9 cellular contexts compared by ENCODE assay signal in genomic region chr13:44068737-44069136, GRCh38.
DNase-seq lines count a peak whose midpoint lies in the region; FAIRE-seq and TF ChIP-seq lines count a peak whose summit lies in the region.
"Had no signal": no experiment of that assay in that cellular context is flagged by ENCODE, and none has a peak within 500 bp of the region (broad histone marks: within the 10 kb centered on the region; RNA-seq: fewer than 3 reads in every experiment).

No MANE protein-coding gene starts in this region.

- peak overlapping the region in 1 of 2 donors; percentile 30 for H3K27ac ChIP-seq in right atrium auricular region
- H3K27ac ChIP-seq: prostate gland, SJCRH30 had no signal

- FAIRE-seq in H54 (lab: Jason Lieb, UNC) = peak; percentile 58

- H3K36me3 ChIP-seq in skeletal muscle satellite cell (ENCODE audit: insufficient read depth, low read length) = no peaks in the 10 kb centered on the region
- H3K36me3 ChIP-seq in right atrium auricular region = no peaks in the 10 kb centered on the region
- H3K36me3 ChIP-seq: prostate gland, SJCRH30 had no signal

- H3K4me3 ChIP-seq in skeletal muscle satellite cell (ENCODE audit: low read length) = no peak overlapping the region
- H3K4me3 ChIP-seq in right atrium auricular region = no peak overlapping the region
- H3K4me3 ChIP-seq: prostate gland, SJCRH30 had no signal

- H3K4me1 ChIP-seq in skeletal muscle satellite cell (ENCODE audit: control insufficient read depth, insufficient read depth, low read length) (peaks cover 9% of the 10 kb centered on the region), right atrium auricular region (no peaks in the 10 kb centered on the region)
- H3K4me1 ChIP-seq: prostate gland, SJCRH30 had no signal

- no peaks in the 10 kb centered on the region for H3K9me3 ChIP-seq in skeletal muscle satellite cell (replicated peaks; ENCODE audit: low read length)
- peaks cover 0 to 9% of the 10 kb centered on the region in 2 donors for H3K9me3 ChIP-seq in right atrium auricular region
- H3K9me3 ChIP-seq: prostate gland, SJCRH30 had no signal

- H3K4me2 ChIP-seq in skeletal muscle satellite cell (ENCODE audit: low read length) = peak overlapping the region; percentile 11

- TF ChIP-seq CTCF in right atrium auricular region (IDR thresholded peaks at IDR 0.05) = no peak

- DNase-seq in H54 (ENCODE audit: insufficient read length, low spot score) = peak; percentile 13
- peak; percentile 77 for DNase-seq in RPMI7951 (ENCODE audit: low read depth)
- DNase-seq in fibroblast of peridontal ligament (ENCODE audit: extremely low read depth) = peak; percentile 41
- DNase-seq in NCI-H2081 treated with DMSO at 0.1 percent for 48 hours (lab: John Stamatoyannopoulos, UW) = no peak
- no peak for DNase-seq in right atrium auricular region (ENCODE audit: low spot score)
- DNase-seq in activated naive CD4-positive, alpha-beta T cell treated with anti-CD3 and anti-CD28 coated beads, Interleukin-2, amount 50 U/mL, for 16 hours = no peak

- H3K27me3 ChIP-seq in skeletal muscle satellite cell (ENCODE audit: control insufficient read depth, insufficient read depth, low read length) (peaks cover 18% of the 10 kb centered on the region), right atrium auricular region (no peaks in the 10 kb centered on the region)
- H3K27me3 ChIP-seq: SJCRH30 had no signal

- H3K9ac ChIP-seq in skeletal muscle satellite cell (ENCODE audit: low read depth, low read length) = no peak overlapping the region

- TF ChIP-seq POLR2A in H54 (IDR thresholded peaks at IDR 0.05; ENCODE audit: low read depth, low read length) = no peak

Comparison
In these comparisons a context has a peak if more than half of its experiments do, and no peak if none do; other contexts are left out.
1. DNase-seq: peak in H54 (single experiment), RPMI7951 (single experiment) and fibroblast of peridontal ligament (single experiment); none in NCI-H2081 treated with DMSO at 0.1 percent for 48 hours (single experiment), right atrium auricular region (single experiment) and activated naive CD4-positive, alpha-beta T cell treated with anti-CD3 and anti-CD28 coated beads, Interleukin-2, amount 50 U/mL, for 16 hours (single experiment).